In genomic region chr17:38358586-38359513, GRCh38 we compare ENCODE assay signal across 22 cellular contexts. TPM values are rescaled to one million over a fixed set of nuclear protein-coding genes. Genes with fewer than 3 reads are reported as not detected.
DNase-seq lines count a peak whose midpoint lies in the region; ATAC-seq, FAIRE-seq and TF ChIP-seq lines count a peak whose summit lies in the region.
"Had no signal": no experiment of that assay in that cellular context is flagged by ENCODE, and none has a peak within 500 bp of the region (broad histone marks: within the 10 kb centered on the region; RNA-seq: fewer than 3 reads in every experiment).

No MANE protein-coding gene starts in this region.

- TF ChIP-seq CTCF in RWPE1 (conservative IDR thresholded peaks at IDR 0.05; ENCODE audit: low read depth) (no peak), HepG2 (CRISPR knock-in tag; IDR thresholded peaks at IDR 0.05) (no peak), transverse colon (IDR thresholded peaks at IDR 0.05) (no peak)

- H3K4me1 ChIP-seq in HepG2 (ENCODE audit: insufficient read depth, low read length) (peaks cover 62% of the 10 kb centered on the region), transverse colon (peaks cover 8 to 62% (median 26%) of the 10 kb centered on the region in 4 donors)

- ATAC-seq in HepG2 (peak; percentile 62), GM21737 (IDR thresholded peaks at IDR 0.05; ENCODE audit: unreplicated experiment) (no peak)

- H3K9ac ChIP-seq in HepG2 (ENCODE audit: insufficient read depth, low read depth, low read length) = peak overlapping the region; percentile 40

- peak; percentile 2 for DNase-seq in NCI-H2196 (lab: John Stamatoyannopoulos, UW; ENCODE audit: unreplicated experiment)
- no peak for DNase-seq in NCI-H2196 treated with DMSO at 0.1 percent for 48 hours (lab: John Stamatoyannopoulos, UW; ENCODE audit: unreplicated experiment)
- no peak for DNase-seq in RWPE1 (ENCODE audit: low spot score)
- peak; percentile 34 for DNase-seq in HepG2 (ENCODE audit: low spot score)
- DNase-seq in transverse colon = no peak
- DNase-seq in AML-193 (lab: John Stamatoyannopoulos, UW) = no peak
- no peak for DNase-seq in DMS53 treated with DMSO at 0.1 percent for 48 hours (lab: John Stamatoyannopoulos, UW; ENCODE audit: unreplicated experiment)
- DNase-seq: 8988T; activated CD4-positive, alpha-beta T cell treated with anti-CD3 and anti-CD28 coated beads, Interleukin-2, amount 50 U/mL, for 4 hours; aorta; COR-L47; effector CD4-positive, alpha-beta T cell; kidney glomerular epithelial cell; NCI-H1105; NCI-H774; nephron progenitor cell; SHP77; stomach had no signal

- H4K20me1 ChIP-seq in HepG2 (ENCODE audit: insufficient read depth, low read length) = peaks cover 9% of the 10 kb centered on the region; the same call in 1 of the 2 replicates

- H3K27me3 ChIP-seq in HepG2 (ENCODE audit: control insufficient read depth in 1 of 2, insufficient read depth in 2 of 2, low read length in 2 of 2) = no peaks in the 10 kb centered on the region
- H3K27me3 ChIP-seq in transverse colon = no peaks in the 10 kb centered on the region
- H3K27me3 ChIP-seq: stomach had no signal

- POLR2A ChIA-PET in RWPE1 (lab: Yijun Ruan, JAX; ENCODE audit: low non-redundant PET) (no interaction called here), HepG2 (lab: Yijun Ruan, JAX) (interaction anchor here (1.3 to 2.6 kb wide), 3 partner anchors 7 to 57 kb away, joined by 5 to 15 read pairs (median 12); partner anchors contain the start of gene SOCS7)

- no peak for FAIRE-seq in HepG2 (lab: Jason Lieb, UNC)
- FAIRE-seq: frontal cortex had no signal

- intact Hi-C loops in HepG2 (cut with micrococcal nuclease; ENCODE audit: unreplicated experiment) (no loop called here), transverse colon (cut with DNase I; ENCODE audit: low total_unique reads) (no loop called here)

- H3K4me3 ChIP-seq in HepG2 (replicated peaks in 1 of 3; ENCODE audit: insufficient read depth in 1 of 3, low read depth in 2 of 3, low read length in 3 of 3) (peak overlapping the region; percentile 2 to 36 (median 26); a peak in 5 of 6 replicates), transverse colon (no peak overlapping the region)
- H3K4me3 ChIP-seq: stomach had no signal

- no TSS peak for BruUV-seq in HepG2 (replicated peaks; lab: Mats Ljungman, UMichigan)

- H3K79me2 ChIP-seq in HepG2 (ENCODE audit: insufficient read depth, low read length) = peaks cover 72% of the 10 kb centered on the region

- H2AFZ ChIP-seq in HepG2 (ENCODE audit: low read length) = no peak overlapping the region

- TF ChIP-seq EP300 in HepG2 (IDR thresholded peaks at IDR 0.05; ENCODE audit: low read depth in 2 of 2, low read length in 2 of 2) (no peak), HepG2 (CRISPR knock-in tag; IDR thresholded peaks at IDR 0.05; ENCODE audit: borderline replicate concordance) (no peak), transverse colon (IDR thresholded peaks at IDR 0.05; ENCODE audit: low read depth) (no peak)

- H3K9me3 ChIP-seq in HepG2 (ENCODE audit: low read length) = no peaks in the 10 kb centered on the region
- H3K9me3 ChIP-seq in transverse colon = no peaks in the 10 kb centered on the region
- H3K9me3 ChIP-seq: stomach had no signal

- in situ Hi-C loops in HepG2 (cut with HindIII; ENCODE audit: extremely low pct_ligation_motif_present, low pct_unique_long_range_greater_than_20kb) = no loop called here
- in situ Hi-C loops in transverse colon (cut with MboI; ENCODE audit: low pct_ligation_motif_present in 1 of 4, low pct_unique_long_range_greater_than_20kb in 1 of 4, low sequenced_read_pairs in 3 of 4) = no loop called here

- peak overlapping the region; percentile 82 for H3K27ac ChIP-seq in RWPE1
- H3K27ac ChIP-seq in HepG2 (ENCODE audit: extremely low read length, insufficient read depth, low read length) = peak overlapping the region; percentile 63
- peak overlapping the region in 3 of 4 donors; percentile 66 to 93 (median 67) for H3K27ac ChIP-seq in transverse colon

- TF ChIP-seq RAD21 in HepG2 (CRISPR knock-in tag; IDR thresholded peaks at IDR 0.05) = no peak

- H3K4me2 ChIP-seq in HepG2 (ENCODE audit: low read depth, low read length) = peak overlapping the region; percentile 67

- WGBS in HepG2 (ENCODE audit: low lambda C conversion rate) = 49% methylated on average over 9 of the region's 9 CpGs
- 79 to 100% methylated on average over 2 to 9 of the region's 9 CpGs for WGBS in transverse colon (ENCODE audit: low coverage in 1 of 2), 2 donors

- CTCF ChIA-PET in RWPE1 (lab: Yijun Ruan, JAX) (interaction anchor here (0.7 to 1.9 kb wide), 2 partner anchors 10 to 29 kb away, joined by 3 to 11 read pairs; no protein-coding TSS in a partner anchor), HepG2 (lab: Yijun Ruan, JAX; ENCODE audit: low intra/inter-chr PET ratio, low total read pairs) (no interaction called here)

- H3K36me3 ChIP-seq in HepG2 (replicated peaks in 1 of 2; ENCODE audit: control insufficient read depth in 1 of 2, insufficient read depth in 2 of 2, low read length in 2 of 2) = peaks cover 4 to 22% of the 10 kb centered on the region in 2 experiments; a peak in 4 of 5 replicates
- no peaks in the 10 kb centered on the region for H3K36me3 ChIP-seq in transverse colon

- no peak for TF ChIP-seq POLR2A in HepG2 (IDR thresholded peaks at IDR 0.05; ENCODE audit: insufficient read depth in 1 of 2, low read depth in 2 of 2, low read length in 2 of 2)
- no peak for TF ChIP-seq POLR2A in transverse colon (IDR thresholded peaks at IDR 0.05)

TF ChIP-seq in HepG2, 621 proteins besides CTCF, POLR2A, EP300 and RAD21 (continues in another document):
- TF ChIP-seq SIX4 (CRISPR knock-in tag; IDR thresholded peaks at IDR 0.05) = no peak
- TF ChIP-seq SNAPC5 (CRISPR knock-in tag; IDR thresholded peaks at IDR 0.05; ENCODE audit: borderline replicate concordance) = no peak
- TF ChIP-seq KDM6A (CRISPR knock-in tag; IDR thresholded peaks at IDR 0.05; ENCODE audit: low read depth) = peak; percentile 45; the same call in 1 of the 2 replicates

RNA-seq across cellular contexts. Expression of gene SOCS7, which starts 7.2 kb away (rescaled TPM):
- total RNA-seq in HepG2 (2016; rRNA removed; fragmentation: Illumina TruSeq; extraction: Trizol) = 24.0 and 24.2 TPM in 2 replicates
- 19.2 and 21.2 TPM in 2 replicates for total RNA-seq in HepG2 (2016; cell fraction: cytosol; rRNA removed; fragmentation: Illumina TruSeq; extraction: Trizol; ENCODE audit: low read depth)
- total RNA-seq in HepG2 (2016; cell fraction: insoluble cytoplasmic fraction; rRNA removed; fragmentation: Illumina TruSeq; extraction: Trizol) = 20.1 and 23.6 TPM in 2 replicates
- total RNA-seq in HepG2 (2016; cell fraction: membrane; rRNA removed; fragmentation: Illumina TruSeq; extraction: Trizol) = 13.4 and 14.5 TPM in 2 replicates
- total RNA-seq in HepG2 (2016; cell fraction: nucleus; rRNA removed; fragmentation: Illumina TruSeq; extraction: Trizol) = 17.8 and 25.0 TPM in 2 replicates
- 17.8 and 19.2 TPM in 2 replicates for polyA plus RNA-seq in HepG2 (2011; rRNA removed)
- 11.8 and 11.9 TPM in 2 replicates for polyA plus RNA-seq in HepG2 (2011; cell fraction: cytosol; rRNA removed)
- 26.2 and 27.3 TPM in 2 replicates for polyA plus RNA-seq in HepG2 (2011; cell fraction: nucleus; rRNA removed)
- 18.6 and 19.8 TPM in 2 replicates for polyA plus RNA-seq in HepG2 (2012)
- 2.0 and 3.0 TPM in 2 replicates for polyA plus RNA-seq in HepG2 (2016; cell fraction: cytosol; fragmentation: Illumina TruSeq; extraction: Trizol; ENCODE audit: low read depth)
- 11.1 and 12.4 TPM in 2 replicates for polyA plus RNA-seq in HepG2 (2016; cell fraction: insoluble cytoplasmic fraction; fragmentation: Illumina TruSeq; extraction: Trizol; ENCODE audit: low read depth)
- 4.1 and 5.3 TPM in 2 replicates for polyA plus RNA-seq in HepG2 (2016; cell fraction: membrane; fragmentation: Illumina TruSeq; extraction: Trizol; ENCODE audit: low read depth)
- 26.3 and 28.1 TPM in 2 replicates for polyA plus RNA-seq in HepG2 (2016; cell fraction: nucleus; fragmentation: Illumina TruSeq; extraction: Trizol; ENCODE audit: insufficient read depth, low read depth)
- polyA minus RNA-seq in HepG2 (2011; rRNA and poly(A)+ RNA removed; ENCODE audit: low replicate concordance) = 39.7 and 48.1 TPM in 2 replicates
- polyA minus RNA-seq in HepG2 (2011; cell fraction: cytosol; rRNA and poly(A)+ RNA removed) = 14.7 and 15.5 TPM in 2 replicates
- polyA minus RNA-seq in HepG2 (2011; cell fraction: nucleus; rRNA and poly(A)+ RNA removed) = 24.3 and 29.0 TPM in 2 replicates
- 10 to 100 TPM in 3 of 4 donors, 1 to 10 TPM in 1; 3.0 to 20.1 (median 15.2) TPM for total RNA-seq in transverse colon

RNA-seq across cellular contexts. Expression of gene GPR179, which starts 15.1 kb away (rescaled TPM):
- total RNA-seq in HepG2 (2016; rRNA removed; fragmentation: Illumina TruSeq; extraction: Trizol) (0.07 TPM in 1 of 2 replicates, not detected in the other), transverse colon (under 1 TPM in 2 of 4 donors, not detected in 2; under 0.01 to 0.16 TPM)
- not detected in 2 replicates for total RNA-seq in HepG2 (2016; cell fraction: cytosol; rRNA removed; fragmentation: Illumina TruSeq; extraction: Trizol; ENCODE audit: low read depth)
- 0.02 TPM in 1 of 2 replicates, not detected in the other for total RNA-seq in HepG2 (2016; cell fraction: insoluble cytoplasmic fraction; rRNA removed; fragmentation: Illumina TruSeq; extraction: Trizol)
- total RNA-seq in HepG2 (2016; cell fraction: membrane; rRNA removed; fragmentation: Illumina TruSeq; extraction: Trizol) = not detected in 2 replicates
- total RNA-seq in HepG2 (2016; cell fraction: nucleus; rRNA removed; fragmentation: Illumina TruSeq; extraction: Trizol) = 0.13 TPM in 1 of 2 replicates, not detected in the other
- polyA plus RNA-seq in HepG2 (2011; rRNA removed) = 0.03 and 0.08 TPM in 2 replicates
- polyA plus RNA-seq in HepG2 (2011; cell fraction: cytosol; rRNA removed) = 0.01 and 0.04 TPM in 2 replicates
- polyA plus RNA-seq in HepG2 (2011; cell fraction: nucleus; rRNA removed) = 0.14 and 0.16 TPM in 2 replicates
- 0.04 and 0.08 TPM in 2 replicates for polyA plus RNA-seq in HepG2 (2012)
- not detected in 2 replicates for polyA plus RNA-seq in HepG2 (2016; cell fraction: cytosol; fragmentation: Illumina TruSeq; extraction: Trizol; ENCODE audit: low read depth)
- polyA plus RNA-seq in HepG2 (2016; cell fraction: insoluble cytoplasmic fraction; fragmentation: Illumina TruSeq; extraction: Trizol; ENCODE audit: low read depth) = not detected in 2 replicates
- not detected in 2 replicates for polyA plus RNA-seq in HepG2 (2016; cell fraction: membrane; fragmentation: Illumina TruSeq; extraction: Trizol; ENCODE audit: low read depth)
- polyA plus RNA-seq in HepG2 (2016; cell fraction: nucleus; fragmentation: Illumina TruSeq; extraction: Trizol; ENCODE audit: insufficient read depth, low read depth) = 0.09 TPM in 1 of 2 replicates, not detected in the other
- polyA minus RNA-seq in HepG2 (2011; rRNA and poly(A)+ RNA removed; ENCODE audit: low replicate concordance) = 0.05 and 0.06 TPM in 2 replicates
- polyA minus RNA-seq in HepG2 (2011; cell fraction: cytosol; rRNA and poly(A)+ RNA removed) = 0.10 TPM in 1 of 2 replicates, not detected in the other
- 0.12 TPM in 1 of 2 replicates, not detected in the other for polyA minus RNA-seq in HepG2 (2011; cell fraction: nucleus; rRNA and poly(A)+ RNA removed)
- total RNA-seq: activated T-helper 2 cell treated with anti-CD3 and anti-CD28 coated beads, Interferon-gamma antibody, Interleukin-2, Interleukin-4, amounts not matched to agents 10 μg/mL and 5 μg/mL and 100 μg/mL, durations not matched to agents 14 hours and 24 hours and 36 hours; aorta; T-helper 2 cell treated with Interferon-gamma antibody and Interleukin-4, amounts not matched to agents 100 ng/mL and 5 ng/mL, for 36 hours had no signal

Comparison
In these comparisons a context has a peak if more than half of its experiments do, and no peak if none do; other contexts are left out.
1. DNase-seq: peak in NCI-H2196 (single experiment) and HepG2 (single experiment); none in NCI-H2196 treated with DMSO at 0.1 percent for 48 hours (single experiment), RWPE1 (single experiment), transverse colon (single experiment), AML-193 (0 of 2) and DMS53 treated with DMSO at 0.1 percent for 48 hours (single experiment).
2. H3K4me3 ChIP-seq: peak in HepG2 (3 of 3); none in transverse colon (0 of 4).
3. Peak in every context shown above with its lines, with median percentiles within 50 percentile points of each other: H3K27ac ChIP-seq.